ENCODE assay signal across 9 cellular contexts in the genomic region with DNA sequence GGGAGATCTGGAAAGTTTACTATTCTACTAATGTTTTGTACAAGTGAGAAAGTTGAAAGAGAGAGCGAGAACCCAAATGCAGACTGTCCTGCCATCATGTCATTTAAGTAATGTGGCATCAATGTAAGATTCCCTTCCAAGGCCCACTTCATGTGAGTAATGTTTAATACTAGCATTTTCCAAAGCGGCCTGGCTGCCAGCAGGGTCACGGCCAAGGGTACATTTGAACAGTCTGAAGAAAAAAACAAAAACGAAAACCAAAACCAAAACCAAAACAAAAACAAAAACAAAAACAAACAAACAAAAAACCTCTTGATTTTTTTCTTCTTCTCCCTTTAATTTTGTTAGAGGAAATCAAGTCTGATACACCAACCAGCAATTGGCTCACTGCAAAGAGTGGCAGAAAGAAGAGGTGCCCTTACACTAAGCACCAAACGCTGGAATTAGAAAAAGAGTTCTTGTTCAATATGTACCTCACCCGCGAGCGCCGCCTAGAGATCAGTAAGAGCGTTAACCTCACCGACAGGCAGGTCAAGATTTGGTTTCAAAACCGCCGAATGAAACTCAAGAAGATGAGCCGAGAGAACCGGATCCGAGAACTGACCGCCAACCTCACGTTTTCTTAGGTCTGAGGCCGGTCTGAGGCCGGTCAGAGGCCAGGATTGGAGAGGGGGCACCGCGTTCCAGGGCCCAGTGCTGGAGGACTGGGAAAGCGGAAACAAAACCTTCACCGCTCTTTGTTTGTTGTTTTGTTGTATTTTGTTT. TPM values are rescaled to one million over a fixed set of nuclear protein-coding genes. Genes with fewer than 3 reads are reported as not detected.
A peak's percentile ranks its signal among the peaks of the same experiment; 100 is the strongest.
DNase-seq lines count a peak whose midpoint lies in the region; ATAC-seq, FAIRE-seq and TF ChIP-seq lines count a peak whose summit lies in the region.
"Had no signal": no experiment of that assay in that cellular context is flagged by ENCODE, and none has a peak within 500 bp of the region (broad histone marks: within the 10 kb centered on the region; RNA-seq: fewer than 3 reads in every experiment).

No MANE protein-coding gene starts in this region.

- H3K4me3 ChIP-seq in GM23338 (no peak overlapping the region), RWPE2 (ENCODE audit: severe bottlenecking) (no peak overlapping the region), hepatocyte (no peak overlapping the region)

- H3K4me3 Mint-ChIP-seq in CD14-positive monocyte, result peak overlapping the region in 1 of 2 donors; percentile 85
- H3K4me3 Mint-ChIP-seq in GM23338, result no peak overlapping the region; the same call in 2 of the 3 replicates
- no peak overlapping the region for H3K4me3 Mint-ChIP-seq in CD4-positive, alpha-beta T cell

- intact Hi-C loops in CD14-positive monocyte (cut with micrococcal nuclease), result no loop called here
- intact Hi-C loops in CD4-positive, alpha-beta T cell (cut with DNase I, micrococcal nuclease), result loop anchor here in 1 of 2 experiments (5.0 kb wide), 1 partner anchor 36 kb away; the partner anchor contains the start of gene EVX2

- H3K79me2 ChIP-seq in GM23338 (replicated peaks; ENCODE audit: insufficient read depth), result no peaks in the 10 kb centered on the region
- peaks cover 33% of the 10 kb centered on the region for H3K79me2 ChIP-seq in hepatocyte

- H4K20me1 ChIP-seq in GM23338 (replicated peaks; ENCODE audit: insufficient read depth) (peaks cover 20% of the 10 kb centered on the region), hepatocyte (ENCODE audit: insufficient read depth, poor library complexity, severe bottlenecking) (peaks cover 66% of the 10 kb centered on the region)

- peaks cover 100% of the 10 kb centered on the region for H3K27me3 ChIP-seq in GM23338 (ENCODE audit: insufficient read depth)
- no peaks in the 10 kb centered on the region for H3K27me3 ChIP-seq in RWPE2 (ENCODE audit: insufficient read depth, poor library complexity, severe bottlenecking)
- peaks cover 99% of the 10 kb centered on the region for H3K27me3 ChIP-seq in hepatocyte
- peaks cover 98% of the 10 kb centered on the region for H3K27me3 ChIP-seq in CD4-positive, alpha-beta T cell (ENCODE audit: control insufficient read depth, insufficient read depth, low read length)

- 39% methylated on average over 24 of the region's 24 CpGs for WGBS in hepatocyte (ENCODE audit: low lambda C conversion rate, missing lambda C conversion rate)

- H3K27ac Mint-ChIP-seq in CD14-positive monocyte (no peak overlapping the region), GM23338 (no peak overlapping the region)
- no peak overlapping the region for H3K27ac Mint-ChIP-seq in CD4-positive, alpha-beta T cell

- POLR2A ChIA-PET in CD4-positive, alpha-beta T cell (lab: Charles Lee), result no interaction called here

- DNase-seq in CD14-positive monocyte (ENCODE audit: low spot score) (no peak), GM23338 (ENCODE audit: low spot score) (peak; percentile 94), RWPE2 (ENCODE audit: low spot score) (no peak), hepatocyte (ENCODE audit: low spot score) (no peak), AG08395 (ENCODE audit: low spot score) (no peak), GM12891 (ENCODE audit: insufficient read length, low spot score) (no peak), AG08396 (ENCODE audit: low spot score) (no peak)
- DNase-seq in CD4-positive, alpha-beta T cell, result no peak
- DNase-seq: stimulated activated CD4-positive, alpha-beta T cell treated with anti-CD3 and anti-CD28 coated beads, Interleukin-2, amount 100 ng/mL, for 24 hours had no signal

- no peaks in the 10 kb centered on the region for H3K9me2 ChIP-seq in GM23338 (ENCODE audit: insufficient read depth)
- no peaks in the 10 kb centered on the region for H3K9me2 ChIP-seq in hepatocyte (replicated peaks; ENCODE audit: insufficient read depth)

- H3K36me3 ChIP-seq in GM23338 (ENCODE audit: insufficient read depth) (no peaks in the 10 kb centered on the region), RWPE2 (ENCODE audit: low read depth) (peaks cover 33% of the 10 kb centered on the region), hepatocyte (replicated peaks; ENCODE audit: insufficient read depth, low read depth) (no peaks in the 10 kb centered on the region)

- ATAC-seq in GM23338, result no peak
- ATAC-seq in RWPE2 (ENCODE audit: low read depth), result no peak
- ATAC-seq in CD4-positive, alpha-beta T cell (ENCODE audit: poor library complexity), result no peak

- H3K27ac ChIP-seq in GM23338 (ENCODE audit: low read depth) (no peak overlapping the region), RWPE2 (ENCODE audit: poor library complexity, severe bottlenecking) (no peak overlapping the region), hepatocyte (no peak overlapping the region)
- no peak overlapping the region for H3K27ac ChIP-seq in CD4-positive, alpha-beta T cell (ENCODE audit: low read depth, low read length)

- no peak overlapping the region for H2AFZ ChIP-seq in GM23338
- H2AFZ ChIP-seq in hepatocyte, result no peak overlapping the region

- H3K9me3 ChIP-seq in RWPE2 (ENCODE audit: severe bottlenecking), result no peaks in the 10 kb centered on the region
- no peaks in the 10 kb centered on the region for H3K9me3 ChIP-seq in hepatocyte (ENCODE audit: low read depth)
- H3K9me3 ChIP-seq in CD4-positive, alpha-beta T cell (ENCODE audit: control insufficient read depth, low read length), result peaks cover 5% of the 10 kb centered on the region

- H3K36me3 Mint-ChIP-seq in CD14-positive monocyte (peaks cover 2 to 9% of the 10 kb centered on the region in 2 donors), GM23338 (ENCODE audit: low read depth) (peaks cover 8% of the 10 kb centered on the region; the same call in 2 of the 3 replicates)
- peaks cover 10% of the 10 kb centered on the region for H3K36me3 Mint-ChIP-seq in CD4-positive, alpha-beta T cell (ENCODE audit: low read depth)

- H3K9me3 Mint-ChIP-seq in CD14-positive monocyte (peaks cover 4 to 46% (median 29%) of the 10 kb centered on the region in 7 donors), GM23338 (peaks cover 14% of the 10 kb centered on the region)
- H3K9me3 Mint-ChIP-seq in CD4-positive, alpha-beta T cell, result no peaks in the 10 kb centered on the region

- TF ChIP-seq CTCF in CD14-positive monocyte (IDR thresholded peaks at IDR 0.05) (peak; percentile 61), GM23338 (conservative IDR thresholded peaks at IDR 0.05; ENCODE audit: low read depth in 2 of 2) (peak; percentile 76 to 84), RWPE2 (IDR thresholded peaks at IDR 0.05; ENCODE audit: poor library complexity, severe bottlenecking) (peak; percentile 24), hepatocyte (IDR thresholded peaks at IDR 0.05; ENCODE audit: poor library complexity) (peak; percentile 37)
- TF ChIP-seq CTCF in CD4-positive, alpha-beta T cell (IDR thresholded peaks at IDR 0.05), result no peak

- H3K4me1 ChIP-seq in GM23338 (ENCODE audit: insufficient read depth), result peaks cover 37% of the 10 kb centered on the region
- peaks cover 6% of the 10 kb centered on the region for H3K4me1 ChIP-seq in RWPE2 (ENCODE audit: insufficient read depth, poor library complexity, severe bottlenecking)
- H3K4me1 ChIP-seq in hepatocyte (ENCODE audit: insufficient read depth), result peaks cover 13% of the 10 kb centered on the region

- H3F3A ChIP-seq in GM23338 (replicated peaks; ENCODE audit: low read depth), result peaks cover 42% of the 10 kb centered on the region

- H3K4me2 ChIP-seq in GM23338 (no peak overlapping the region), hepatocyte (no peak overlapping the region)

- H3K27me3 Mint-ChIP-seq in CD14-positive monocyte (ENCODE audit: low read depth in 3 of 3) (peaks cover 91 to 99% (median 95%) of the 10 kb centered on the region in 3 donors), GM23338 (ENCODE audit: insufficient read depth, low read depth, poor library complexity) (peaks cover 99% of the 10 kb centered on the region)
- peaks cover 92% of the 10 kb centered on the region for H3K27me3 Mint-ChIP-seq in CD4-positive, alpha-beta T cell

- no peak for TF ChIP-seq POLR2A in GM12891 (IDR thresholded peaks at IDR 0.05; ENCODE audit: low read depth, low read length)

- FAIRE-seq in GM12891 (lab: Jason Lieb, UNC), result no peak

- H3K4me1 Mint-ChIP-seq in CD14-positive monocyte (peaks cover 15% of the 10 kb centered on the region), GM23338 (peaks cover 15% of the 10 kb centered on the region)
- H3K4me1 Mint-ChIP-seq in CD4-positive, alpha-beta T cell (ENCODE audit: low read depth), result peaks cover 12% of the 10 kb centered on the region

- CTCF ChIA-PET in CD4-positive, alpha-beta T cell (lab: Charles Lee), result no interaction called here

TF ChIP-seq in GM12891, 5 proteins besides CTCF, POLR2A, EP300 and RAD21 (continues in another document):
- no peak for TF ChIP-seq POLR2AphosphoS5 (IDR thresholded peaks at IDR 0.05; ENCODE audit: low read depth, low read length)

RNA-seq across cellular contexts. Expression of gene HOXD10, which starts 2.2 kb away (rescaled TPM):
- not detected for polyA plus RNA-seq in CD14-positive monocyte
- total RNA-seq in GM23338 (2014; rRNA removed; shearing (Covaris generic)), result not detected in 2 replicates
- not detected in 2 replicates for polyA plus RNA-seq in GM23338 (2016; fragmentation: Nextera tagmentation; extraction: Ambion mirVana)
- 8.5 and 11.7 TPM in 2 replicates for total RNA-seq in hepatocyte
- polyA plus RNA-seq in hepatocyte, result 5.1 and 9.9 TPM in 2 replicates
- not detected for total RNA-seq in CD4-positive, alpha-beta T cell
- not detected for polyA plus RNA-seq in GM12891 (2012; ENCODE audit: low read depth, missing spikeins)

RNA-seq across cellular contexts. Expression of gene HOXD9, which starts 3.7 kb away (rescaled TPM):
- polyA plus RNA-seq in CD14-positive monocyte, result not detected
- not detected in 2 replicates for total RNA-seq in GM23338 (2014; rRNA removed; shearing (Covaris generic))
- not detected in 2 replicates for polyA plus RNA-seq in GM23338 (2016; fragmentation: Nextera tagmentation; extraction: Ambion mirVana)
- total RNA-seq in hepatocyte, result 2.4 and 2.9 TPM in 2 replicates
- polyA plus RNA-seq in hepatocyte, result 3.0 and 4.7 TPM in 2 replicates
- not detected for total RNA-seq in CD4-positive, alpha-beta T cell
- polyA plus RNA-seq in GM12891 (2012; ENCODE audit: low read depth, missing spikeins), result not detected

RNA-seq across cellular contexts. Expression of gene HOXD8, which starts 10.7 kb away (rescaled TPM):
- polyA plus RNA-seq in CD14-positive monocyte, result not detected
- not detected in 2 replicates for total RNA-seq in GM23338 (2014; rRNA removed; shearing (Covaris generic))
- polyA plus RNA-seq in GM23338 (2016; fragmentation: Nextera tagmentation; extraction: Ambion mirVana), result not detected in 2 replicates
- total RNA-seq in hepatocyte, result 1.3 TPM in 2 replicates
- polyA plus RNA-seq in hepatocyte, result 0.77 TPM in 1 of 2 replicates, not detected in the other
- total RNA-seq in CD4-positive, alpha-beta T cell, result not detected
- polyA plus RNA-seq in GM12891 (2012; ENCODE audit: low read depth, missing spikeins), result not detected

RNA-seq across cellular contexts. Expression of gene HOXD11, which starts 11.7 kb away (rescaled TPM):
- polyA plus RNA-seq in CD14-positive monocyte (not detected), GM23338 (2016; fragmentation: Nextera tagmentation; extraction: Ambion mirVana) (not detected in 2 replicates), hepatocyte (9.9 and 11.5 TPM in 2 replicates)
- total RNA-seq in GM23338 (2014; rRNA removed; shearing (Covaris generic)), result not detected in 2 replicates
- total RNA-seq in hepatocyte, result 5.7 and 6.3 TPM in 2 replicates
- total RNA-seq in CD4-positive, alpha-beta T cell, result not detected
- polyA plus RNA-seq in GM12891 (2012; ENCODE audit: low read depth, missing spikeins), result 0.09 TPM

RNA-seq across cellular contexts. Expression of gene HOXD12, which starts 19.2 kb away (rescaled TPM):
- polyA plus RNA-seq in CD14-positive monocyte, result not detected
- not detected in 2 replicates for total RNA-seq in GM23338 (2014; rRNA removed; shearing (Covaris generic))
- polyA plus RNA-seq in GM23338 (2016; fragmentation: Nextera tagmentation; extraction: Ambion mirVana), result not detected in 2 replicates
- total RNA-seq in hepatocyte, result 17.9 and 29.0 TPM in 2 replicates
- 3.1 and 3.3 TPM in 2 replicates for polyA plus RNA-seq in hepatocyte
- not detected for total RNA-seq in CD4-positive, alpha-beta T cell
- polyA plus RNA-seq in GM12891 (2012; ENCODE audit: low read depth, missing spikeins), result not detected
